13 cellular contexts compared by ENCODE assay signal in genomic region chr5:169296456-169297220, GRCh38. TPM values are rescaled to one million over a fixed set of nuclear protein-coding genes. Genes with fewer than 3 reads are reported as not detected.
A peak's percentile ranks its signal among the peaks of the same experiment; 100 is the strongest.
DNase-seq lines count a peak whose midpoint lies in the region; ATAC-seq and TF ChIP-seq lines count a peak whose summit lies in the region.
"Had no signal": no experiment of that assay in that cellular context is flagged by ENCODE, and none has a peak within 500 bp of the region (broad histone marks: within the 10 kb centered on the region; RNA-seq: fewer than 3 reads in every experiment).

No MANE protein-coding gene starts in this region.

- ATAC-seq in left lung: peak; percentile 38
- ATAC-seq: activated T-cell treated with anti-CD3 and anti-CD28 coated beads, Interleukin-2, amount 50 U/mL, for 72 hours had no signal

- peak; percentile 1 for DNase-seq in NCI-H1092 treated with DMSO at 0.1 percent for 48 hours (lab: John Stamatoyannopoulos, UW)
- no peak for DNase-seq in NCI-H1092 (lab: John Stamatoyannopoulos, UW)
- DNase-seq in adipocyte (ENCODE audit: low read depth): peak; percentile 50
- DNase-seq in left lung: no peak
- peak; percentile 85 to 88 for DNase-seq in tibial artery
- no peak for DNase-seq in activated CD4-positive, CD25-positive, alpha-beta regulatory T cell treated with anti-CD3 and anti-CD28 coated beads, Interleukin-2, amount 50 U/mL, for 72 hours
- no peak for DNase-seq in NCI-H748 treated with DMSO at 0.1 percent for 48 hours (lab: John Stamatoyannopoulos, UW)
- no peak for DNase-seq in caudate nucleus (lab: John Stamatoyannopoulos, UW)
- DNase-seq: 8988T; activated T-cell treated with anti-CD3 and anti-CD28 coated beads, Interleukin-2, amount 50 U/mL, for 72 hours; DMS153; midbrain; NCI-H2081 had no signal

- H3K36me3 ChIP-seq in adipocyte (ENCODE audit: control insufficient read depth, insufficient read depth, low read length, severe bottlenecking) (peaks cover 10% of the 10 kb centered on the region), left lung (no peaks in the 10 kb centered on the region), tibial artery (no peaks in the 10 kb centered on the region)

- H3K9ac ChIP-seq in adipocyte (ENCODE audit: low read length): peak overlapping the region; percentile 95

- TF ChIP-seq CTCF in left lung (IDR thresholded peaks at IDR 0.05) (no peak), tibial artery (IDR thresholded peaks at IDR 0.05) (no peak)

- H3K4me1 ChIP-seq in adipocyte (ENCODE audit: control insufficient read depth, insufficient read depth, low read length) (peaks cover 45% of the 10 kb centered on the region), left lung (peaks cover 0 to 4% of the 10 kb centered on the region in 2 donors), tibial artery (peaks cover 0 to 60% (median 35%) of the 10 kb centered on the region in 4 donors)

- intact Hi-C loops in left lung (cut with DNase I) (no loop called here), tibial artery (cut with DNase I; ENCODE audit: low total_unique reads) (no loop called here)

- no peaks in the 10 kb centered on the region for H3K9me3 ChIP-seq in adipocyte (ENCODE audit: control insufficient read depth, low read length)
- no peaks in the 10 kb centered on the region for H3K9me3 ChIP-seq in left lung
- H3K9me3 ChIP-seq in tibial artery: no peaks in the 10 kb centered on the region

- H3K4me3 ChIP-seq in adipocyte (ENCODE audit: low read length) (peak overlapping the region; percentile 90), left lung (no peak overlapping the region), tibial artery (no peak overlapping the region)

- H3K27me3 ChIP-seq in adipocyte (replicated peaks; ENCODE audit: control insufficient read depth, insufficient read depth, low read length) (no peaks in the 10 kb centered on the region), left lung (peaks cover 15 to 43% of the 10 kb centered on the region in 2 donors), tibial artery (no peaks in the 10 kb centered on the region)

- H3K27ac ChIP-seq in left lung (peak overlapping the region in 1 of 2 donors; percentile 53), tibial artery (peak overlapping the region; percentile 66 to 91), caudate nucleus (ENCODE audit: low read depth, low read length) (no peak overlapping the region)

RNA-seq across cellular contexts. Expression of gene SLIT3, which starts 4.3 kb away (rescaled TPM):
- total RNA-seq in left lung: 10 to 100 TPM; 66.3 to 77.1 TPM

Comparison
In these comparisons a context has a peak if more than half of its experiments do, and no peak if none do; other contexts are left out.
1. DNase-seq: peak in NCI-H1092 treated with DMSO at 0.1 percent for 48 hours (single experiment), adipocyte (single experiment) and tibial artery (2 of 2); none in NCI-H1092 (single experiment), left lung (0 of 2), activated CD4-positive, CD25-positive, alpha-beta regulatory T cell treated with anti-CD3 and anti-CD28 coated beads, Interleukin-2, amount 50 U/mL, for 72 hours (single experiment), NCI-H748 treated with DMSO at 0.1 percent for 48 hours (single experiment) and caudate nucleus (0 of 61).